In the genomic region with DNA sequence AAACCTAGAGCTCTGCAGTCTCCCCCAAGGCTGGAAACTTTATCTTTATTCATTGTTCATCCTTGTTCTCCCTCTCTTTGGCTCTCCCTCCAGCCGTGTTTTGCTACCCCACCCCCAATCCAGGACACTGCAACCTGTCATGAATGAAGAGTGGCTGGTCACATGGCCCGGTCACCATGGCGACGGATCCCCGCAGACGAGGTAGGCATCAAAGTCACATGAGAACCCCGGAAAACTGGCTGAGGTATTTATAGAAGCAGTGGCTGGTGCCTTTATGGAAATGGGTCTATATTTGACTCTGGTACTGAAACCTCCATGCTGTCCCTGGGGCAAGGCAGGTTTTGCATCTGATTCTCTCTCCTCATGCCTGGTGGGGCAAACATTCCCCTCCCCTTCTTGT, we compare ENCODE assay signal across 1 cellular context.
TF ChIP-seq lines count a peak whose summit lies in the region.

No MANE protein-coding gene starts in this region.

TF ChIP-seq in H1, 55 proteins besides CTCF, POLR2A, EP300 and RAD21:
- no peak for TF ChIP-seq BCL11A (IDR thresholded peaks at IDR 0.05; ENCODE audit: low read depth in 2 of 2, low read length in 2 of 2)
- TF ChIP-seq, protein P1, sequence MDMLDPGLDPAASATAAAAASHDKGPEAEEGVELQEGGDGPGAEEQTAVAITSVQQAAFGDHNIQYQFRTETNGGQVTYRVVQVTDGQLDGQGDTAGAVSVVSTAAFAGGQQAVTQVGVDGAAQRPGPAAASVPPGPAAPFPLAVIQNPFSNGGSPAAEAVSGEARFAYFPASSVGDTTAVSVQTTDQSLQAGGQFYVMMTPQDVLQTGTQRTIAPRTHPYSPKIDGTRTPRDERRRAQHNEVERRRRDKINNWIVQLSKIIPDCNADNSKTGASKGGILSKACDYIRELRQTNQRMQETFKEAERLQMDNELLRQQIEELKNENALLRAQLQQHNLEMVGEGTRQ (IDR thresholded peaks at IDR 0.05; ENCODE audit: low read length), result peak; percentile 92
- TF ChIP-seq PHF8 (conservative IDR thresholded peaks at IDR 0.05; ENCODE audit: low read depth, low read length), result no peak
- no peak for TF ChIP-seq JUN (IDR thresholded peaks at IDR 0.05; ENCODE audit: low read depth, low read length)
- peak; percentile 81 to 95; a peak in 3 of 4 replicates for TF ChIP-seq SIN3A (conservative IDR thresholded peaks at IDR 0.05 in 1 of 2, IDR thresholded peaks at IDR 0.05 in 1 of 2; ENCODE audit: low read depth in 1 of 2, low read length in 2 of 2)
- TF ChIP-seq, protein P2, sequence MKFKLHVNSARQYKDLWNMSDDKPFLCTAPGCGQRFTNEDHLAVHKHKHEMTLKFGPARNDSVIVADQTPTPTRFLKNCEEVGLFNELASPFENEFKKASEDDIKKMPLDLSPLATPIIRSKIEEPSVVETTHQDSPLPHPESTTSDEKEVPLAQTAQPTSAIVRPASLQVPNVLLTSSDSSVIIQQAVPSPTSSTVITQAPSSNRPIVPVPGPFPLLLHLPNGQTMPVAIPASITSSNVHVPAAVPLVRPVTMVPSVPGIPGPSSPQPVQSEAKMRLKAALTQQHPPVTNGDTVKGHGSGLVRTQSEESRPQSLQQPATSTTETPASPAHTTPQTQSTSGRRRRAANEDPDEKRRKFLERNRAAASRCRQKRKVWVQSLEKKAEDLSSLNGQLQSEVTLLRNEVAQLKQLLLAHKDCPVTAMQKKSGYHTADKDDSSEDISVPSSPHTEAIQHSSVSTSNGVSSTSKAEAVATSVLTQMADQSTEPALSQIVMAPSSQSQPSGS (IDR thresholded peaks at IDR 0.05; ENCODE audit: low read length), result no peak
- no peak for TF ChIP-seq FOSL1 (IDR thresholded peaks at IDR 0.05; ENCODE audit: insufficient read depth, low read depth, low read length)
- TF ChIP-seq, protein P3, sequence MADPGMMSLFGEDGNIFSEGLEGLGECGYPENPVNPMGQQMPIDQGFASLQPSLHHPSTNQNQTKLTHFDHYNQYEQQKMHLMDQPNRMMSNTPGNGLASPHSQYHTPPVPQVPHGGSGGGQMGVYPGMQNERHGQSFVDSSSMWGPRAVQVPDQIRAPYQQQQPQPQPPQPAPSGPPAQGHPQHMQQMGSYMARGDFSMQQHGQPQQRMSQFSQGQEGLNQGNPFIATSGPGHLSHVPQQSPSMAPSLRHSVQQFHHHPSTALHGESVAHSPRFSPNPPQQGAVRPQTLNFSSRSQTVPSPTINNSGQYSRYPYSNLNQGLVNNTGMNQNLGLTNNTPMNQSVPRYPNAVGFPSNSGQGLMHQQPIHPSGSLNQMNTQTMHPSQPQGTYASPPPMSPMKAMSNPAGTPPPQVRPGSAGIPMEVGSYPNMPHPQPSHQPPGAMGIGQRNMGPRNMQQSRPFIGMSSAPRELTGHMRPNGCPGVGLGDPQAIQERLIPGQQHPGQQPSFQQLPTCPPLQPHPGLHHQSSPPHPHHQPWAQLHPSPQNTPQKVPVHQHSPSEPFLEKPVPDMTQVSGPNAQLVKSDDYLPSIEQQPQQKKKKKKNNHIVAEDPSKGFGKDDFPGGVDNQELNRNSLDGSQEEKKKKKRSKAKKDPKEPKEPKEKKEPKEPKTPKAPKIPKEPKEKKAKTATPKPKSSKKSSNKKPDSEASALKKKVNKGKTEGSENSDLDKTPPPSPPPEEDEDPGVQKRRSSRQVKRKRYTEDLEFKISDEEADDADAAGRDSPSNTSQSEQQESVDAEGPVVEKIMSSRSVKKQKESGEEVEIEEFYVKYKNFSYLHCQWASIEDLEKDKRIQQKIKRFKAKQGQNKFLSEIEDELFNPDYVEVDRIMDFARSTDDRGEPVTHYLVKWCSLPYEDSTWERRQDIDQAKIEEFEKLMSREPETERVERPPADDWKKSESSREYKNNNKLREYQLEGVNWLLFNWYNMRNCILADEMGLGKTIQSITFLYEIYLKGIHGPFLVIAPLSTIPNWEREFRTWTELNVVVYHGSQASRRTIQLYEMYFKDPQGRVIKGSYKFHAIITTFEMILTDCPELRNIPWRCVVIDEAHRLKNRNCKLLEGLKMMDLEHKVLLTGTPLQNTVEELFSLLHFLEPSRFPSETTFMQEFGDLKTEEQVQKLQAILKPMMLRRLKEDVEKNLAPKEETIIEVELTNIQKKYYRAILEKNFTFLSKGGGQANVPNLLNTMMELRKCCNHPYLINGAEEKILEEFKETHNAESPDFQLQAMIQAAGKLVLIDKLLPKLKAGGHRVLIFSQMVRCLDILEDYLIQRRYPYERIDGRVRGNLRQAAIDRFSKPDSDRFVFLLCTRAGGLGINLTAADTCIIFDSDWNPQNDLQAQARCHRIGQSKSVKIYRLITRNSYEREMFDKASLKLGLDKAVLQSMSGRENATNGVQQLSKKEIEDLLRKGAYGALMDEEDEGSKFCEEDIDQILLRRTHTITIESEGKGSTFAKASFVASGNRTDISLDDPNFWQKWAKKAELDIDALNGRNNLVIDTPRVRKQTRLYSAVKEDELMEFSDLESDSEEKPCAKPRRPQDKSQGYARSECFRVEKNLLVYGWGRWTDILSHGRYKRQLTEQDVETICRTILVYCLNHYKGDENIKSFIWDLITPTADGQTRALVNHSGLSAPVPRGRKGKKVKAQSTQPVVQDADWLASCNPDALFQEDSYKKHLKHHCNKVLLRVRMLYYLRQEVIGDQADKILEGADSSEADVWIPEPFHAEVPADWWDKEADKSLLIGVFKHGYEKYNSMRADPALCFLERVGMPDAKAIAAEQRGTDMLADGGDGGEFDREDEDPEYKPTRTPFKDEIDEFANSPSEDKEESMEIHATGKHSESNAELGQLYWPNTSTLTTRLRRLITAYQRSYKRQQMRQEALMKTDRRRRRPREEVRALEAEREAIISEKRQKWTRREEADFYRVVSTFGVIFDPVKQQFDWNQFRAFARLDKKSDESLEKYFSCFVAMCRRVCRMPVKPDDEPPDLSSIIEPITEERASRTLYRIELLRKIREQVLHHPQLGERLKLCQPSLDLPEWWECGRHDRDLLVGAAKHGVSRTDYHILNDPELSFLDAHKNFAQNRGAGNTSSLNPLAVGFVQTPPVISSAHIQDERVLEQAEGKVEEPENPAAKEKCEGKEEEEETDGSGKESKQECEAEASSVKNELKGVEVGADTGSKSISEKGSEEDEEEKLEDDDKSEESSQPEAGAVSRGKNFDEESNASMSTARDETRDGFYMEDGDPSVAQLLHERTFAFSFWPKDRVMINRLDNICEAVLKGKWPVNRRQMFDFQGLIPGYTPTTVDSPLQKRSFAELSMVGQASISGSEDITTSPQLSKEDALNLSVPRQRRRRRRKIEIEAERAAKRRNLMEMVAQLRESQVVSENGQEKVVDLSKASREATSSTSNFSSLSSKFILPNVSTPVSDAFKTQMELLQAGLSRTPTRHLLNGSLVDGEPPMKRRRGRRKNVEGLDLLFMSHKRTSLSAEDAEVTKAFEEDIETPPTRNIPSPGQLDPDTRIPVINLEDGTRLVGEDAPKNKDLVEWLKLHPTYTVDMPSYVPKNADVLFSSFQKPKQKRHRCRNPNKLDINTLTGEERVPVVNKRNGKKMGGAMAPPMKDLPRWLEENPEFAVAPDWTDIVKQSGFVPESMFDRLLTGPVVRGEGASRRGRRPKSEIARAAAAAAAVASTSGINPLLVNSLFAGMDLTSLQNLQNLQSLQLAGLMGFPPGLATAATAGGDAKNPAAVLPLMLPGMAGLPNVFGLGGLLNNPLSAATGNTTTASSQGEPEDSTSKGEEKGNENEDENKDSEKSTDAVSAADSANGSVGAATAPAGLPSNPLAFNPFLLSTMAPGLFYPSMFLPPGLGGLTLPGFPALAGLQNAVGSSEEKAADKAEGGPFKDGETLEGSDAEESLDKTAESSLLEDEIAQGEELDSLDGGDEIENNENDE (IDR thresholded peaks at IDR 0.05; ENCODE audit: insufficient replicate concordance, low read length), result no peak
- TF ChIP-seq MAFK (IDR thresholded peaks at IDR 0.05; ENCODE audit: low read depth, low read length), result no peak
- TF ChIP-seq POU5F1 (IDR thresholded peaks at IDR 0.05; ENCODE audit: low read depth, low read length), result no peak
- TF ChIP-seq SAP30 (IDR thresholded peaks at IDR 0.05; ENCODE audit: insufficient read depth, insufficient replicate concordance, low read length), result peak; percentile 62
- TF ChIP-seq, protein P4, sequence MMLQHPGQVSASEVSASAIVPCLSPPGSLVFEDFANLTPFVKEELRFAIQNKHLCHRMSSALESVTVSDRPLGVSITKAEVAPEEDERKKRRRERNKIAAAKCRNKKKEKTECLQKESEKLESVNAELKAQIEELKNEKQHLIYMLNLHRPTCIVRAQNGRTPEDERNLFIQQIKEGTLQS (IDR thresholded peaks at IDR 0.05; ENCODE audit: insufficient read depth, low read depth, low read length), result peak; percentile 73; the same call in 1 of the 2 replicates
- TF ChIP-seq, protein P5, sequence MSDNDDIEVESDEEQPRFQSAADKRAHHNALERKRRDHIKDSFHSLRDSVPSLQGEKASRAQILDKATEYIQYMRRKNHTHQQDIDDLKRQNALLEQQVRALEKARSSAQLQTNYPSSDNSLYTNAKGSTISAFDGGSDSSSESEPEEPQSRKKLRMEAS (IDR thresholded peaks at IDR 0.05), result peak; percentile 72
- TF ChIP-seq GTF2F1 (IDR thresholded peaks at IDR 0.05; ENCODE audit: borderline replicate concordance, low read depth, low read length), result no peak
- no peak for TF ChIP-seq HDAC6 (IDR thresholded peaks at IDR 0.05; ENCODE audit: low read depth, low read length)
- TF ChIP-seq NANOG (IDR thresholded peaks at IDR 0.05; ENCODE audit: insufficient read depth, low read depth, low read length, poor library complexity, severe bottlenecking), result no peak
- no peak for TF ChIP-seq SP2 (IDR thresholded peaks at IDR 0.05; ENCODE audit: low read length)
- TF ChIP-seq CHD2 (IDR thresholded peaks at IDR 0.05; ENCODE audit: low read length), result no peak
- TF ChIP-seq HDAC2 (IDR thresholded peaks at IDR 0.05; ENCODE audit: borderline replicate concordance in 1 of 2, low read depth in 2 of 2, low read length in 2 of 2), result no peak
- TF ChIP-seq SIRT6 (IDR thresholded peaks at IDR 0.05; ENCODE audit: low read length), result no peak
- TF ChIP-seq TAF1 (IDR thresholded peaks at IDR 0.05; ENCODE audit: low read depth, low read length), result no peak
